Comparison of ENCODE assay signal across 15 cellular contexts in genomic region chr2:54546925-54547324, GRCh38.
DNase-seq lines count a peak whose midpoint lies in the region; ATAC-seq, FAIRE-seq and TF ChIP-seq lines count a peak whose summit lies in the region.
"Had no signal": no experiment of that assay in that cellular context is flagged by ENCODE, and none has a peak within 500 bp of the region (broad histone marks: within the 10 kb centered on the region; RNA-seq: fewer than 3 reads in every experiment).

No MANE protein-coding gene starts in this region.

- H2AFZ ChIP-seq in HepG2 (ENCODE audit: low read length) = no peak overlapping the region

- H3K4me2 ChIP-seq in HepG2 (ENCODE audit: low read depth, low read length) = peak overlapping the region; percentile 66; the same call in 1 of the 2 replicates

- H3K4me1 ChIP-seq in HepG2 (ENCODE audit: insufficient read depth, low read length) = peaks cover 77% of the 10 kb centered on the region
- H3K4me1 ChIP-seq in HAP-1 = no peaks in the 10 kb centered on the region

- H3K27me3 ChIP-seq in HepG2 (ENCODE audit: control insufficient read depth in 1 of 2, insufficient read depth in 2 of 2, low read length in 2 of 2) (no peaks in the 10 kb centered on the region), HAP-1 (ENCODE audit: low read depth) (no peaks in the 10 kb centered on the region)
- H3K27me3 ChIP-seq: dorsolateral prefrontal cortex had no signal

- CTCF ChIA-PET in HepG2 (lab: Yijun Ruan, JAX; ENCODE audit: low intra/inter-chr PET ratio, low total read pairs) = no interaction called here

- TF ChIP-seq CTCF in HepG2 (CRISPR knock-in tag; IDR thresholded peaks at IDR 0.05) = no peak
- no peak for TF ChIP-seq CTCF in endothelial cell (IDR thresholded peaks at IDR 0.05; ENCODE audit: unreplicated experiment)

- FAIRE-seq in HepG2 (lab: Jason Lieb, UNC) = no peak
- FAIRE-seq: HTR-8/SVneo had no signal

- POLR2A ChIA-PET in HepG2 (lab: Yijun Ruan, JAX) = interaction anchor here (1.2 to 4.5 kb wide), 2 partner anchors 12 to 14 kb away, joined by 7 to 23 read pairs; no protein-coding TSS in a partner anchor

- DNase-seq in HepG2 (ENCODE audit: low spot score) (no peak), endothelial cell (ENCODE audit: low spot score) (no peak), NCI-H2196 treated with DMSO at 0.1 percent for 48 hours (lab: John Stamatoyannopoulos, UW; ENCODE audit: unreplicated experiment) (no peak), HAP-1 (ENCODE audit: low spot score in 2 of 2) (no peak)
- DNase-seq: activated CD4-positive, alpha-beta T cell treated with anti-CD3 and anti-CD28 coated beads, Interleukin-2, amount 50 U/mL, for 1 hour; dorsolateral prefrontal cortex; glutamatergic neuron; NCI-H226; SIG-M5 had no signal

- H4K20me1 ChIP-seq in HepG2 (ENCODE audit: insufficient read depth, low read length) = no peaks in the 10 kb centered on the region

- intact Hi-C loops in HepG2 (cut with micrococcal nuclease; ENCODE audit: unreplicated experiment) = no loop called here

- TF ChIP-seq RAD21 in HepG2 (CRISPR knock-in tag; IDR thresholded peaks at IDR 0.05) = no peak

- in situ Hi-C loops in HepG2 (cut with HindIII; ENCODE audit: extremely low pct_ligation_motif_present, low pct_unique_long_range_greater_than_20kb) (no loop called here), HAP-1 (cut with MboI; ENCODE audit: low sequenced_read_pairs) (no loop called here)

- H3K36me3 Mint-ChIP-seq in endothelial cell (ENCODE audit: low read depth, unreplicated experiment) = peaks cover 23% of the 10 kb centered on the region
- H3K36me3 Mint-ChIP-seq: activated naive CD4-positive, alpha-beta T cell treated with anti-CD3 and anti-CD28 coated beads, Interleukin-2, amount 50 U/mL, for 24 hours had no signal

- peaks cover 81% of the 10 kb centered on the region for H3K79me2 ChIP-seq in HepG2 (ENCODE audit: insufficient read depth, low read length)

- H3K27ac ChIP-seq in HepG2 (ENCODE audit: extremely low read length, insufficient read depth, low read length) = peak overlapping the region; percentile 80

- WGBS in HepG2 (ENCODE audit: low lambda C conversion rate) = 79% methylated on average over 1 of the region's 1 CpG

- H3K9me3 Mint-ChIP-seq in endothelial cell (ENCODE audit: unreplicated experiment) = no peaks in the 10 kb centered on the region
- H3K9me3 Mint-ChIP-seq: activated naive CD4-positive, alpha-beta T cell treated with anti-CD3 and anti-CD28 coated beads, Interleukin-2, amount 50 U/mL, for 24 hours had no signal

- H3K9me3 ChIP-seq in HepG2 (ENCODE audit: low read length) (no peaks in the 10 kb centered on the region), HAP-1 (no peaks in the 10 kb centered on the region)

- H3K9ac ChIP-seq in HepG2 (ENCODE audit: insufficient read depth, low read depth, low read length) = peak overlapping the region; percentile 65; the same call in 1 of the 2 replicates

- no peak for TF ChIP-seq EP300 in HepG2 (IDR thresholded peaks at IDR 0.05; ENCODE audit: low read depth in 2 of 2, low read length in 2 of 2)
- no peak for TF ChIP-seq EP300 in HepG2 (CRISPR knock-in tag; IDR thresholded peaks at IDR 0.05; ENCODE audit: borderline replicate concordance)

- H3K36me3 ChIP-seq in HepG2 (replicated peaks in 1 of 2; ENCODE audit: control insufficient read depth in 1 of 2, insufficient read depth in 2 of 2, low read length in 2 of 2) (peaks cover 0 to 3% of the 10 kb centered on the region in 2 experiments; a peak in 2 of 5 replicates), HAP-1 (replicated peaks) (no peaks in the 10 kb centered on the region)

- H3K4me3 ChIP-seq in HepG2 (replicated peaks in 1 of 3; ENCODE audit: insufficient read depth in 1 of 3, low read depth in 2 of 3, low read length in 3 of 3) (no peak overlapping the region), HAP-1 (no peak overlapping the region)
- H3K4me3 ChIP-seq: dorsolateral prefrontal cortex had no signal

- peaks cover 10% of the 10 kb centered on the region for H3K27me3 Mint-ChIP-seq in endothelial cell (ENCODE audit: unreplicated experiment)
- H3K27me3 Mint-ChIP-seq: activated naive CD4-positive, alpha-beta T cell treated with anti-CD3 and anti-CD28 coated beads, Interleukin-2, amount 50 U/mL, for 24 hours had no signal

- peaks cover 62% of the 10 kb centered on the region for H3K4me1 Mint-ChIP-seq in endothelial cell (ENCODE audit: unreplicated experiment)

- H3K27ac Mint-ChIP-seq in endothelial cell (ENCODE audit: unreplicated experiment) = no peak overlapping the region
- H3K27ac Mint-ChIP-seq: activated naive CD4-positive, alpha-beta T cell treated with anti-CD3 and anti-CD28 coated beads, Interleukin-2, amount 50 U/mL, for 24 hours had no signal

- TF ChIP-seq POLR2A in HepG2 (IDR thresholded peaks at IDR 0.05; ENCODE audit: insufficient read depth in 1 of 2, low read depth in 2 of 2, low read length in 2 of 2) = no peak

- ATAC-seq in GM18868 (IDR thresholded peaks at IDR 0.05; ENCODE audit: unreplicated experiment) (peak; percentile 53), GM21576 (IDR thresholded peaks at IDR 0.05; ENCODE audit: unreplicated experiment) (peak; percentile 37), HG03457 (IDR thresholded peaks at IDR 0.05; ENCODE audit: unreplicated experiment) (peak; percentile 49), HepG2 (no peak), HG03025 (IDR thresholded peaks at IDR 0.05; ENCODE audit: low FRiP score, unreplicated experiment) (no peak)

- no TSS peak for BruUV-seq in HepG2 (replicated peaks; lab: Mats Ljungman, UMichigan)

- no peak overlapping the region for H3K4me3 Mint-ChIP-seq in endothelial cell (ENCODE audit: unreplicated experiment)
- H3K4me3 Mint-ChIP-seq: activated naive CD4-positive, alpha-beta T cell treated with anti-CD3 and anti-CD28 coated beads, Interleukin-2, amount 50 U/mL, for 24 hours had no signal

TF ChIP-seq in HepG2, 621 proteins besides CTCF, POLR2A, EP300 and RAD21:
- 0 out of 2 replicates have a peak, but pooled peaks have one; percentile 37 for TF ChIP-seq POGK (CRISPR knock-in tag; conservative IDR thresholded peaks at IDR 0.05)
- TF ChIP-seq ZNF24 (IDR thresholded peaks at IDR 0.05) = no peak

Comparison
In these comparisons a context has a peak if more than half of its experiments do, and no peak if none do; other contexts are left out.
1. ATAC-seq: peak in GM18868 (single experiment), GM21576 (single experiment) and HG03457 (single experiment); none in HepG2 (single experiment) and HG03025 (single experiment).